22 cellular contexts compared by ENCODE assay signal in genomic region chr2:119490653-119491195, GRCh38. TPM values are rescaled to one million over a fixed set of nuclear protein-coding genes. Genes with fewer than 3 reads are reported as not detected.
DNase-seq lines count a peak whose midpoint lies in the region; ATAC-seq, FAIRE-seq and TF ChIP-seq lines count a peak whose summit lies in the region.
"Had no signal": no experiment of that assay in that cellular context is flagged by ENCODE, and none has a peak within 500 bp of the region (broad histone marks: within the 10 kb centered on the region; RNA-seq: fewer than 3 reads in every experiment).

No MANE protein-coding gene starts in this region.

- no peaks in the 10 kb centered on the region for H3K9me3 Mint-ChIP-seq in stimulated activated naive CD8-positive, alpha-beta T cell treated with anti-CD3 and anti-CD28 coated beads, Interleukin-15, amount 100 ng/mL, for 72 hours
- no peaks in the 10 kb centered on the region for H3K9me3 Mint-ChIP-seq in endothelial cell (ENCODE audit: unreplicated experiment)
- H3K9me3 Mint-ChIP-seq: activated T-helper 17 cell treated with anti-CD3 and anti-CD28 coated beads, Interleukin-2, amount 50 U/mL, for 72 hours; T-helper 1 cell treated with Interleukin-12 subunit alpha and Interleukin-12 subunit beta and Interleukin-4 antibody, amounts not matched to agents 30 μg/mL and 1 μg/mL, for 36 hours had no signal

- H3K4me3 ChIP-seq in mesendoderm (ENCODE audit: low read length) = no peak overlapping the region
- H3K4me3 ChIP-seq: adrenal gland had no signal

- H2BK5ac ChIP-seq in mesendoderm (ENCODE audit: low read length) = no peak overlapping the region

- H4K8ac ChIP-seq in mesendoderm (ENCODE audit: low read depth, low read length) = no peak overlapping the region

- H3K79me1 ChIP-seq in mesendoderm (ENCODE audit: low read length) = no peaks in the 10 kb centered on the region

- no peak for TF ChIP-seq CTCF in endothelial cell (IDR thresholded peaks at IDR 0.05; ENCODE audit: unreplicated experiment)

- H3K27ac ChIP-seq in mesendoderm (ENCODE audit: low read depth, low read length) = no peak overlapping the region
- H3K27ac ChIP-seq: adrenal gland, WERI-Rb-1 had no signal

- H3K4me1 ChIP-seq in mesendoderm (ENCODE audit: control insufficient read depth, low read depth, low read length) = no peaks in the 10 kb centered on the region

- no peak overlapping the region for H3K4ac ChIP-seq in mesendoderm (ENCODE audit: low read depth, low read length)

- H3K36me3 ChIP-seq in mesendoderm (ENCODE audit: control insufficient read depth, insufficient read depth, low read length) = no peaks in the 10 kb centered on the region
- H3K36me3 ChIP-seq: adrenal gland, WERI-Rb-1 had no signal

- no peak overlapping the region for H2BK120ac ChIP-seq in mesendoderm (ENCODE audit: low read depth, low read length)

- no peaks in the 10 kb centered on the region for H3K4me1 Mint-ChIP-seq in stimulated activated naive CD8-positive, alpha-beta T cell treated with anti-CD3 and anti-CD28 coated beads, Interleukin-15, amount 100 ng/mL, for 72 hours
- H3K4me1 Mint-ChIP-seq in endothelial cell (ENCODE audit: unreplicated experiment) = peaks cover 28% of the 10 kb centered on the region
- H3K4me1 Mint-ChIP-seq: activated T-helper 17 cell treated with anti-CD3 and anti-CD28 coated beads, Interleukin-2, amount 50 U/mL, for 72 hours; naive thymus-derived CD4-positive, alpha-beta T cell had no signal

- no peak overlapping the region for H3K4me2 ChIP-seq in mesendoderm (ENCODE audit: low read length)

- no peaks in the 10 kb centered on the region for H3K36me3 Mint-ChIP-seq in endothelial cell (ENCODE audit: low read depth, unreplicated experiment)
- H3K36me3 Mint-ChIP-seq: naive thymus-derived CD4-positive, alpha-beta T cell had no signal

- no peak overlapping the region for H3K18ac ChIP-seq in mesendoderm (ENCODE audit: low read length)

- H3K9ac ChIP-seq in mesendoderm (ENCODE audit: low read length) = no peak overlapping the region

- no CpG with 5 or more reads among the region's 7 CpGs for WGBS in mesendoderm (ENCODE audit: extremely low coverage, insufficient coverage, low lambda C conversion rate)

- no peaks in the 10 kb centered on the region for H3K27me3 ChIP-seq in mesendoderm (ENCODE audit: insufficient read depth, low read length, poor library complexity)
- H3K27me3 ChIP-seq: adrenal gland had no signal

- peak overlapping the region; percentile 4 for H3K23ac ChIP-seq in mesendoderm (ENCODE audit: low read length)

- peaks cover 22% of the 10 kb centered on the region for H3K27me3 Mint-ChIP-seq in stimulated activated naive CD8-positive, alpha-beta T cell treated with anti-CD3 and anti-CD28 coated beads, Interleukin-15, amount 100 ng/mL, for 72 hours
- peaks cover 4% of the 10 kb centered on the region for H3K27me3 Mint-ChIP-seq in endothelial cell (ENCODE audit: unreplicated experiment)

- ATAC-seq in stimulated activated naive CD8-positive, alpha-beta T cell treated with anti-CD3 and anti-CD28 coated beads, Interleukin-15, Interleukin-2, amounts not matched to agents 100 U/mL and 50 U/mL, for 24 hours = peak; percentile 1
- no peak for ATAC-seq in stimulated activated naive CD8-positive, alpha-beta T cell treated with anti-CD3 and anti-CD28 coated beads, Interleukin-15, amount 100 ng/mL, for 72 hours
- ATAC-seq in HG02870 (IDR thresholded peaks at IDR 0.05; ENCODE audit: unreplicated experiment) = no peak
- ATAC-seq: activated T-helper 17 cell treated with anti-CD3 and anti-CD28 coated beads, Interleukin-2, amount 50 U/mL, for 72 hours; naive thymus-derived CD4-positive, alpha-beta T cell had no signal

- H2BK15ac ChIP-seq in mesendoderm (replicated peaks; ENCODE audit: low read depth) = no peak overlapping the region

- no peaks in the 10 kb centered on the region for H3K79me2 ChIP-seq in mesendoderm (ENCODE audit: control insufficient read depth, insufficient read depth, low read length)

- no peak overlapping the region for H3K27ac Mint-ChIP-seq in stimulated activated naive CD8-positive, alpha-beta T cell treated with anti-CD3 and anti-CD28 coated beads, Interleukin-15, amount 100 ng/mL, for 72 hours
- H3K27ac Mint-ChIP-seq in endothelial cell (ENCODE audit: unreplicated experiment) = peak overlapping the region; percentile 34
- H3K27ac Mint-ChIP-seq: activated T-helper 17 cell treated with anti-CD3 and anti-CD28 coated beads, Interleukin-2, amount 50 U/mL, for 72 hours; naive thymus-derived CD4-positive, alpha-beta T cell; T-helper 1 cell treated with Interleukin-12 subunit alpha and Interleukin-12 subunit beta and Interleukin-4 antibody, amounts not matched to agents 30 μg/mL and 1 μg/mL, for 36 hours had no signal

- FAIRE-seq in urothelium cell line (lab: Jason Lieb, UNC) = peak; percentile 62
- FAIRE-seq: GM18507 had no signal

- no peak overlapping the region for H4K5ac ChIP-seq in mesendoderm (ENCODE audit: low read length)

- H3K56ac ChIP-seq in mesendoderm (ENCODE audit: low read length) = no peak overlapping the region

- H3K4me3 Mint-ChIP-seq in stimulated activated naive CD8-positive, alpha-beta T cell treated with anti-CD3 and anti-CD28 coated beads, Interleukin-15, amount 100 ng/mL, for 72 hours = no peak overlapping the region
- H3K4me3 Mint-ChIP-seq in endothelial cell (ENCODE audit: unreplicated experiment) = no peak overlapping the region
- H3K4me3 Mint-ChIP-seq: activated T-helper 17 cell treated with anti-CD3 and anti-CD28 coated beads, Interleukin-2, amount 50 U/mL, for 72 hours; naive thymus-derived CD4-positive, alpha-beta T cell; T-helper 1 cell treated with Interleukin-12 subunit alpha and Interleukin-12 subunit beta and Interleukin-4 antibody, amounts not matched to agents 30 μg/mL and 1 μg/mL, for 36 hours had no signal

- no peak for DNase-seq in stimulated activated naive CD8-positive, alpha-beta T cell treated with anti-CD3 and anti-CD28 coated beads, Interleukin-15, Interleukin-2, amounts not matched to agents 100 U/mL and 50 U/mL, for 24 hours
- no peak for DNase-seq in stimulated activated naive CD8-positive, alpha-beta T cell treated with anti-CD3 and anti-CD28 coated beads, Interleukin-15, amount 100 ng/mL, for 72 hours
- no peak for DNase-seq in endothelial cell (ENCODE audit: low spot score)
- DNase-seq in mesendoderm = peak; percentile 30
- DNase-seq in urothelium cell line (ENCODE audit: low spot score) = peak; percentile 58
- DNase-seq in ureter (ENCODE audit: low spot score) = no peak
- no peak for DNase-seq in effector CD8-positive, alpha-beta T cell (lab: John Stamatoyannopoulos, UW)
- DNase-seq: adrenal gland; DMS79 treated with DMSO at 0.1 percent for 48 hours; foreskin melanocyte; naive thymus-derived CD4-positive, alpha-beta T cell; NCI-H1694; Right ventricle myocardium superior; stimulated activated CD4-positive, alpha-beta T cell treated with anti-CD3 and anti-CD28 coated beads, Interleukin-15, amount 100 ng/mL, for 24 hours; WERI-Rb-1 had no signal

- H2AK5ac ChIP-seq in mesendoderm (ENCODE audit: low read length) = peak overlapping the region; percentile 18

RNA-seq across cellular contexts. Expression of gene SCTR, which starts 33.6 kb away (rescaled TPM):
- total RNA-seq in endothelial cell (ENCODE audit: unreplicated experiment) (not detected), ureter (not detected)
- polyA plus RNA-seq in mesendoderm (2013, experiment 1 of 2) = not detected
- polyA plus RNA-seq in mesendoderm (2013, experiment 2 of 2) = not detected
- total RNA-seq: activated CD8-positive, alpha-beta memory T cell treated with anti-CD3 and anti-CD28 coated beads for 36 hours; activated T-helper 17 cell treated with anti-CD3 and anti-CD28 coated beads, Interleukin-2, amount 50 U/mL, for 72 hours; lung microvascular endothelial cell; naive thymus-derived CD4-positive, alpha-beta T cell; NCI-H460 had no signal
- polyA plus RNA-seq: naive thymus-derived CD4-positive, alpha-beta T cell had no signal

RNA-seq across cellular contexts. Expression of gene CFAP221, which starts 53.5 kb away (rescaled TPM):
- total RNA-seq in endothelial cell (ENCODE audit: unreplicated experiment) (1.1 TPM), ureter (2.8 TPM)
- 0.67 TPM for polyA plus RNA-seq in mesendoderm (2013, experiment 1 of 2)
- 0.87 TPM for polyA plus RNA-seq in mesendoderm (2013, experiment 2 of 2)
- total RNA-seq: activated CD8-positive, alpha-beta memory T cell treated with anti-CD3 and anti-CD28 coated beads for 36 hours; activated T-helper 17 cell treated with anti-CD3 and anti-CD28 coated beads, Interleukin-2, amount 50 U/mL, for 72 hours; lung microvascular endothelial cell; naive thymus-derived CD4-positive, alpha-beta T cell; NCI-H460 had no signal
- polyA plus RNA-seq: naive thymus-derived CD4-positive, alpha-beta T cell had no signal

RNA-seq across cellular contexts. Expression of gene TMEM37, which starts 59.1 kb away (rescaled TPM):
- 11.4 TPM for total RNA-seq in endothelial cell (ENCODE audit: unreplicated experiment)
- polyA plus RNA-seq in mesendoderm (2013, experiment 1 of 2) = 7.9 TPM
- polyA plus RNA-seq in mesendoderm (2013, experiment 2 of 2) = 7.4 TPM
- total RNA-seq in ureter = 2.2 TPM
- total RNA-seq: activated CD8-positive, alpha-beta memory T cell treated with anti-CD3 and anti-CD28 coated beads for 36 hours; activated T-helper 17 cell treated with anti-CD3 and anti-CD28 coated beads, Interleukin-2, amount 50 U/mL, for 72 hours had no signal

Comparison
In these comparisons a context has a peak if more than half of its experiments do, and no peak if none do; other contexts are left out.
1. DNase-seq: peak in mesendoderm (single experiment) and urothelium cell line (single experiment); none in stimulated activated naive CD8-positive, alpha-beta T cell treated with anti-CD3 and anti-CD28 coated beads, Interleukin-15, Interleukin-2, amounts not matched to agents 100 U/mL and 50 U/mL, for 24 hours (single experiment), stimulated activated naive CD8-positive, alpha-beta T cell treated with anti-CD3 and anti-CD28 coated beads, Interleukin-15, amount 100 ng/mL, for 72 hours (0 of 2), endothelial cell (single experiment), ureter (single experiment) and effector CD8-positive, alpha-beta T cell (single experiment).